In the genomic region with DNA sequence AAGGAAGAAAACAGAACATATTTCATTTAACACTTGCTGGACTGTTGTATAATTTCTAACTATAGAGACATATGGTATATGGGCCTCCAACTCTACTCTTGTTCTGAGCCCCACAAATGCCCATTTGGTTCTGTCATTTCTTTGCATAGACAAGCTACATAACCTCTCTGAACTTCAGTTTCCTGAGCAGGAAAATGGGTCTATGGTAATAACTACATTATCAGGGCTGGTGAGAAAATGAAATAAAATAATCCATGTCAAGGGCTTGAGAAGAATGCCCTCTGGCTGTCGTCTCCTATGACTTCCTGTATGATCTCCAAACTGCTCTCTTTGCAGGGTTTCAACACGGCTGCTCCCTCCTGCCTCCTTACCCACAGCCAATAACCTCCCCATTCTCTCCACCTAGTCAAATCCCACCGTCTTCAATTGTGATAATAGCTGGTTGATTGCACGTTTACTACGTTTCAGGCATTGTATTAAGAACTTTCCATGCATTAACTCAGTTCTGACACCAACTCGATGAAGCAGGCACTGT, we compare ENCODE assay signal across 8 cellular contexts. TPM values are rescaled to one million over a fixed set of nuclear protein-coding genes. Genes with fewer than 3 reads are reported as not detected.
DNase-seq lines count a peak whose midpoint lies in the region; ATAC-seq and TF ChIP-seq lines count a peak whose summit lies in the region.

No MANE protein-coding gene starts in this region.

- H3K27ac ChIP-seq in A673 (ENCODE audit: low read depth, low read length, poor library complexity, severe bottlenecking) = peak overlapping the region; percentile 94

- H3K27me3 ChIP-seq in A673 (replicated peaks; ENCODE audit: insufficient read depth, low read depth, low read length, poor library complexity) = no peaks in the 10 kb centered on the region

- H3K27ac Mint-ChIP-seq in brain (peak overlapping the region; percentile 99 to 100 (median 99)), mesothelial cell of epicardium (peak overlapping the region; percentile 98)

- H3K9me3 Mint-ChIP-seq in brain = no peaks in the 10 kb centered on the region
- H3K9me3 Mint-ChIP-seq in mesothelial cell of epicardium = no peaks in the 10 kb centered on the region

- H3K4me1 Mint-ChIP-seq in brain (peaks cover 44% of the 10 kb centered on the region), mesothelial cell of epicardium (peaks cover 33% of the 10 kb centered on the region)

- no peak for ATAC-seq in GM18867 (IDR thresholded peaks at IDR 0.05; ENCODE audit: unreplicated experiment)
- ATAC-seq in GM18868 (IDR thresholded peaks at IDR 0.05; ENCODE audit: unreplicated experiment) = no peak
- no peak for ATAC-seq in GM18519 (IDR thresholded peaks at IDR 0.05; ENCODE audit: low FRiP score, unreplicated experiment)

- H3K36me3 Mint-ChIP-seq in brain (peaks cover 4% of the 10 kb centered on the region), mesothelial cell of epicardium (no peaks in the 10 kb centered on the region)

- DNase-seq in A673 (ENCODE audit: low spot score) (no peak), HK-2 (ENCODE audit: unreplicated experiment) (peak; percentile 36), mesothelial cell of epicardium (ENCODE audit: low spot score in 2 of 2, unreplicated experiment in 2 of 2) (no peak)
- no peak for DNase-seq in stimulated activated CD4-positive, alpha-beta T cell treated with anti-CD3 and anti-CD28 coated beads, Interleukin-15, amount 100 ng/mL, for 24 hours

- H3K27me3 Mint-ChIP-seq in brain (no peaks in the 10 kb centered on the region), mesothelial cell of epicardium (ENCODE audit: low read depth) (no peaks in the 10 kb centered on the region)

- H3K36me3 ChIP-seq in A673 (ENCODE audit: insufficient read depth, low read length, poor library complexity, severe bottlenecking) = no peaks in the 10 kb centered on the region

- H3K4me1 ChIP-seq in A673 (ENCODE audit: insufficient read depth, low read length, poor library complexity, severe bottlenecking) = peaks cover 32% of the 10 kb centered on the region

- H3K9me3 ChIP-seq in A673 (ENCODE audit: low read depth, low read length, poor library complexity, severe bottlenecking) = no peaks in the 10 kb centered on the region

- H3K4me3 Mint-ChIP-seq in brain (peak overlapping the region; percentile 88 to 94 (median 92)), mesothelial cell of epicardium (peak overlapping the region; percentile 72)

- CTCF ChIA-PET in A673 (lab: Charles Lee) = interaction anchor here (0.5 kb wide), 1 partner anchor 337 kb away, joined by 3 read pairs; no protein-coding TSS in a partner anchor

- POLR2A ChIA-PET in A673 (lab: Charles Lee; ENCODE audit: low non-redundant PET) = no interaction called here

- intact Hi-C loops in A673 (cut with micrococcal nuclease; ENCODE audit: unreplicated experiment) = no loop called here

- TF ChIP-seq CTCF in A673 (conservative IDR thresholded peaks at IDR 0.05; ENCODE audit: low read depth, low read length) (peak; percentile 18; the same call in 1 of the 2 replicates), brain (conservative IDR thresholded peaks at IDR 0.05) (peak in 1 of 2 experiments; percentile 17), mesothelial cell of epicardium (IDR thresholded peaks at IDR 0.05; ENCODE audit: unreplicated experiment) (no peak)

- TSS peak; percentile 98 for BruUV-seq in A673 (replicated peaks; lab: Mats Ljungman, UMichigan)

- peak overlapping the region; percentile 42 for H3K4me3 ChIP-seq in A673 (ENCODE audit: low read depth, low read length, poor library complexity, severe bottlenecking)

RNA-seq across cellular contexts. Expression of gene ZCCHC3, which starts 12.0 kb away (rescaled TPM):
- total RNA-seq in A673 (2021) (38.0 and 39.6 TPM in 2 replicates), mesothelial cell of epicardium (40.2 to 40.8 TPM (median 40.5 TPM) in 3 replicates)
- 19.7 TPM for polyA plus RNA-seq in brain (ENCODE audit: insufficient read depth, low read depth, low replicate concordance)

RNA-seq across cellular contexts. Expression of gene SOX12, which starts 16.0 kb away (rescaled TPM):
- 41.0 and 51.0 TPM in 2 replicates for total RNA-seq in A673 (2021)
- 38.3 TPM for polyA plus RNA-seq in brain (ENCODE audit: insufficient read depth, low read depth, low replicate concordance)
- total RNA-seq in mesothelial cell of epicardium = 65.9 to 67.0 TPM (median 66.8 TPM) in 3 replicates

RNA-seq across cellular contexts. Expression of gene C20orf96, which starts 18.8 kb away (rescaled TPM):
- total RNA-seq in A673 (2021) (21.7 and 26.3 TPM in 2 replicates), mesothelial cell of epicardium (52.3 to 58.1 TPM (median 52.8 TPM) in 3 replicates)
- polyA plus RNA-seq in brain (ENCODE audit: insufficient read depth, low read depth, low replicate concordance) = 17.3 TPM

RNA-seq across cellular contexts. Expression of gene NRSN2, which starts 37.5 kb away (rescaled TPM):
- total RNA-seq in A673 (2021) (43.4 and 55.4 TPM in 2 replicates), mesothelial cell of epicardium (41.0 to 46.2 TPM (median 41.2 TPM) in 3 replicates)
- 185 TPM for polyA plus RNA-seq in brain (ENCODE audit: insufficient read depth, low read depth, low replicate concordance)

RNA-seq across cellular contexts. Expression of gene DEFB132, which starts 51.8 kb away (rescaled TPM):
- not detected in 2 replicates for total RNA-seq in A673 (2021)
- polyA plus RNA-seq in brain (ENCODE audit: insufficient read depth, low read depth, low replicate concordance) = not detected
- total RNA-seq in mesothelial cell of epicardium = not detected in 3 replicates
